Comparison of ENCODE assay signal across 14 cellular contexts in the genomic region with DNA sequence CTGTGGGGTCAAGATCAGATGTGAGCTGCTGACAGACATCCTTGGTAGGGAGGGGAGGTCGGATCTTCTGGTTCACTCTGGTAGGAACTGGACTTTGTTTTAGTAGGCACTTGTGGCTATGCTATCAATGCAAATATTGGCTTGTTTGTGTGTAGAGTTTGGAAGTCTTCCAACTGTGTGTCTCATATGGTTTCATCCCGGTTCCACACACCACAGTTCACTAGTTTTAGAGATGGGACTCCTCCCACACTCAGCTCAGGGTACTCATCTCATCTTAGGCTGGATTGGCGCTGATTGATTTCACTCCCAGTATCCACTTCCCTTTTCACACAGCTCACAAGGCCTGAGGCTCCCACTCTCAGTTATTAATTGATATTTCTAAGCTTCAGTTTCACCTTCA.
DNase-seq lines count a peak whose midpoint lies in the region; ATAC-seq and TF ChIP-seq lines count a peak whose summit lies in the region.
"Had no signal": no experiment of that assay in that cellular context is flagged by ENCODE, and none has a peak within 500 bp of the region (broad histone marks: within the 10 kb centered on the region; RNA-seq: fewer than 3 reads in every experiment).

No MANE protein-coding gene starts in this region.

- ATAC-seq in GM18867 (IDR thresholded peaks at IDR 0.05; ENCODE audit: unreplicated experiment) = peak; percentile 96
- peak; percentile 94 for ATAC-seq in GM21723 (IDR thresholded peaks at IDR 0.05; ENCODE audit: unreplicated experiment)
- peak; percentile 98 for ATAC-seq in HG03558 (IDR thresholded peaks at IDR 0.05; ENCODE audit: extremely low read depth, unreplicated experiment)
- ATAC-seq in GM19455 (IDR thresholded peaks at IDR 0.05; ENCODE audit: unreplicated experiment) = no peak
- ATAC-seq: Right ventricle myocardium inferior had no signal

- no peak for TF ChIP-seq CTCF in fibroblast of pulmonary artery (IDR thresholded peaks at IDR 0.05; ENCODE audit: low read length, missing control alignments)

- no peak overlapping the region for H3K4me3 ChIP-seq in fibroblast of pulmonary artery (replicated peaks; ENCODE audit: low read depth, low read length)
- H3K4me3 ChIP-seq: left ventricle myocardium inferior, uterus had no signal

- DNase-seq in fibroblast of pulmonary artery (ENCODE audit: low read depth) (peak; percentile 71), HUDEP-2 (lab: John Stamatoyannopoulos, UW; ENCODE audit: unreplicated experiment in 76 of 76) (no peak), NCI-H774 (lab: John Stamatoyannopoulos, UW) (no peak)
- no peak for DNase-seq in stimulated activated CD4-positive, alpha-beta T cell treated with anti-CD3 and anti-CD28 coated beads, Interleukin-4, amount 100 ng/mL, for 24 hours
- DNase-seq: activated CD4-positive, alpha-beta T cell treated with anti-CD3 and anti-CD28 coated beads, Interleukin-2, amount 50 U/mL, for 4 hours; left ventricle myocardium inferior; NCI-H1436 treated with DMSO at 0.1 percent for 48 hours; posterior cingulate gyrus; uterus had no signal
